Comparison of ENCODE assay signal across 1 cellular context in the genomic region with DNA sequence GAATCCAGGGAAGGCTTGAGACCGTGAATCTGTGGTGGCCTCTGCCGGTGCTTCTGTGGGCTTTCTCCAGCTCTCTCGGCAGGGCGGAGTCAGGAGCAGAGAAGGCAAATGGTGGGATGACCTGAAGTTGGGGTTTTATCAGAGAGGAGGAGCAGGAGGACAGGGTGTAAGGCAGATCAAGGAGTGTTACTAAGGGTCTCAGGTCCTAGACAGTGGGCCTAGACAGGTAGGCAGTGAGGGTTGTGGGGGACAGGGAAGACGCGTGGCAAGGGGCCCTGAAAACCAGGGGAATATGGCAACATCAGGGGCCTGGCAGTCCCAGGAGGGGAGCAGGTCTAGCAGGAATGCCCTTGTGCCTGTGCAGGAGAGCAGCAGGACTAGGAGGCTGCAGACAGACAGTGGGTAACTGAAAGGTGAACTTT.
TF ChIP-seq lines count a peak whose summit lies in the region.

No MANE protein-coding gene starts in this region.

TF ChIP-seq in HepG2, 621 proteins besides CTCF, POLR2A, EP300 and RAD21:
- TF ChIP-seq KDM6A (CRISPR knock-in tag; IDR thresholded peaks at IDR 0.05; ENCODE audit: low read depth), result no peak
- no peak for TF ChIP-seq KDM4B (CRISPR knock-in tag; IDR thresholded peaks at IDR 0.05)
- TF ChIP-seq RBM22 (optimal IDR thresholded peaks at IDR 0.05; ENCODE audit: low read length), result peak; percentile 23
